8 cellular contexts compared by ENCODE assay signal in the genomic region with DNA sequence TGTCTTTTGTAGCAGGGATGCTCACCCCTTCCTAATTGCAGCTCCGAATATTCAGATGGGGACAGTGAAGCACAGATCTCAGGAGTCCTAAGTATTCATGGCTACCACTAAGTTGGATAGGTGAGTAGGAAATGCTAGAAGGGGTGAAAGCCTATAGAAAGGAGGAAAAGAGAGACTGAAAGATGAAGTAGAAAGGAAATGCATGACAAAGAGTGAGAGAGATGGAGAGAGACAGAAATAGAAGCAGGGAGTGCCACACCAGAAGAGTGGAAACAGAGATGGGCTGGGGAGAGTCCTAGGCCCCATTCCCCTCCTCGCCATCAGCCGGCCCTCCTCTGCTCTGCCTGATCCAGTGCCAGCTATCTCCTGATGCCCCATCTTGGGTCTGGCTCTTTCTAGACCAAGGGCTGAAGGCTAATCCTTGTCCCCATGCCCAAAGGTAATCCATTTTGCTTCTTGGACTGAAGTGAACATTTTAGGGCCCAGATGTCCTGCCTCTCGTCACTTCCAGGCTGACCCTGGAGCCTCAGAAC.
DNase-seq lines count a peak whose midpoint lies in the region; ATAC-seq and TF ChIP-seq lines count a peak whose summit lies in the region.

No MANE protein-coding gene starts in this region.

- H3K9me3 ChIP-seq in DND-41 (ENCODE audit: insufficient read depth, low read length, severe bottlenecking), result no peaks in the 10 kb centered on the region

- peaks cover 19% of the 10 kb centered on the region for H3K79me2 ChIP-seq in DND-41 (ENCODE audit: insufficient read depth, low read length)

- CTCF ChIA-PET in RWPE1 (lab: Yijun Ruan, JAX), result interaction anchor here (0.7 kb wide), 1 partner anchor 127 kb away, joined by 5 read pairs; no protein-coding TSS in a partner anchor

- ATAC-seq in DND-41 (ENCODE audit: insufficient read depth, low read depth) (no peak), HG02840 (IDR thresholded peaks at IDR 0.05; ENCODE audit: low FRiP score, unreplicated experiment) (no peak)

- H3K9ac ChIP-seq in DND-41 (ENCODE audit: low read depth, low read length), result no peak overlapping the region

- H4K20me1 ChIP-seq in DND-41 (ENCODE audit: insufficient read depth, low read length), result peaks cover 21% of the 10 kb centered on the region; the same call in 1 of the 2 replicates

- H2AFZ ChIP-seq in DND-41 (ENCODE audit: low read depth, low read length), result no peak overlapping the region

- peaks cover 23% of the 10 kb centered on the region for H3K4me1 ChIP-seq in DND-41 (ENCODE audit: insufficient read depth, low read length)

- peak overlapping the region; percentile 93; the same call in 1 of the 2 replicates for H3K4me2 ChIP-seq in DND-41 (ENCODE audit: insufficient read depth, low read length)

- H3K4me3 ChIP-seq in DND-41 (ENCODE audit: low read depth in 1 of 2, low read length in 2 of 2), result no peak overlapping the region
- H3K4me3 ChIP-seq in skeletal muscle cell (ENCODE audit: low read depth, low read length), result peak overlapping the region; percentile 95

- in situ Hi-C loops in ACHN (cut with HindIII; ENCODE audit: low pct_ligation_motif_present, low pct_unique_long_range_greater_than_20kb, low sequenced_read_pairs), result no loop called here

- TF ChIP-seq CTCF in DND-41 (IDR thresholded peaks at IDR 0.05; ENCODE audit: borderline replicate concordance, extremely low read depth, low read length, poor library complexity, severe bottlenecking), result no peak
- TF ChIP-seq CTCF in RWPE1 (conservative IDR thresholded peaks at IDR 0.05; ENCODE audit: low read depth), result no peak

- H3K27me3 ChIP-seq in DND-41 (ENCODE audit: insufficient read depth, low read length, poor library complexity), result no peaks in the 10 kb centered on the region

- POLR2A ChIA-PET in RWPE1 (lab: Yijun Ruan, JAX; ENCODE audit: low non-redundant PET), result no interaction called here

- no peak overlapping the region for H3K27ac ChIP-seq in DND-41 (ENCODE audit: low read length)
- H3K27ac ChIP-seq in RWPE1, result peak overlapping the region; percentile 81

- peaks cover 33% of the 10 kb centered on the region for H3K36me3 ChIP-seq in DND-41 (ENCODE audit: insufficient read depth, low read length)

- DNase-seq in DND-41, result no peak
- no peak for DNase-seq in RWPE1 (ENCODE audit: low spot score)
- DNase-seq in epidermal melanocyte (ENCODE audit: insufficient read length, low spot score), result peak; percentile 14
- no peak for DNase-seq in skeletal muscle cell (ENCODE audit: low read depth)
- no peak for DNase-seq in GDM1 (lab: John Stamatoyannopoulos, UW)
- DNase-seq in cortex of kidney (lab: John Stamatoyannopoulos, UW), result no peak
- no peak for DNase-seq in ACHN
